ENCODE assay signal across 30 cellular contexts in genomic region chr10:18684953-18685352, GRCh38.
"Had no signal": no experiment of that assay in that cellular context is flagged by ENCODE, and none has a peak within 500 bp of the region (broad histone marks: within the 10 kb centered on the region; RNA-seq: fewer than 3 reads in every experiment).

No MANE protein-coding gene starts in this region.

- H3K4me1 ChIP-seq: adrenal gland, body of pancreas, spleen had no signal

- H3K4me3 ChIP-seq: adrenal gland, body of pancreas, esophagus muscularis mucosa, heart left ventricle, spleen, thoracic aorta had no signal

- H3K27me3 ChIP-seq: adrenal gland, body of pancreas, esophagus muscularis mucosa, foreskin keratinocyte, heart left ventricle had no signal

- H3K4me3 Mint-ChIP-seq: activated naive CD4-positive, alpha-beta T cell treated with anti-CD3 and anti-CD28 coated beads, Interleukin-2, amount 10 ng/mL, durations not matched to agents 7 days and 5 days; immature natural killer cell; mesothelial cell of epicardium; naive B cell; T-helper 17 cell had no signal

- ATAC-seq: body of pancreas, foreskin keratinocyte, heart left ventricle, left colon, right cardiac atrium, T-helper 17 cell had no signal

- FAIRE-seq: colon, kidney, urothelium cell line had no signal

- H3K27ac ChIP-seq: adrenal gland, body of pancreas, esophagus muscularis mucosa, foreskin keratinocyte, heart left ventricle, spleen, thoracic aorta had no signal

- H3K9me3 Mint-ChIP-seq: activated naive CD4-positive, alpha-beta T cell treated with anti-CD3 and anti-CD28 coated beads, Interleukin-2, amount 10 ng/mL, durations not matched to agents 7 days and 5 days; immature natural killer cell; mesothelial cell of epicardium; naive B cell had no signal

- DNase-seq: activated CD4-positive, alpha-beta T cell treated with anti-CD3 and anti-CD28 coated beads, Interleukin-2, amount 50 U/mL, for 1 hour; activated CD4-positive, CD25-positive, alpha-beta regulatory T cell treated with anti-CD3 and anti-CD28 coated beads, Interleukin-2, amount 50 U/mL, for 72 hours; activated effector memory CD4-positive, alpha-beta T cell treated with Interleukin-2 at 50 U/mL for 16 hours; activated naive CD4-positive, alpha-beta T cell treated with anti-CD3 and anti-CD28 coated beads, Interleukin-2, amount 10 ng/mL, durations not matched to agents 7 days and 5 days; activated T-cell treated with anti-CD3 and anti-CD28 coated beads, Interleukin-2, amount 50 U/mL, for 48 hours; adrenal gland; aorta; body of pancreas; dermis blood vessel endothelial cell; effector CD4-positive, alpha-beta T cell; foreskin keratinocyte; heart left ventricle; hypothalamus; immature natural killer cell; kidney; left colon; mammary epithelial cell; naive B cell; nucleus accumbens; right cardiac atrium; spleen; stimulated activated naive CD4-positive, alpha-beta T cell treated with Interleukin-2 at 50 U/mL for 16 hours; T-helper 17 cell; T1000; trophoblast cell had no signal

- H3K4me1 Mint-ChIP-seq: naive B cell, T-helper 17 cell had no signal

- H3K27ac Mint-ChIP-seq: activated naive CD4-positive, alpha-beta T cell treated with anti-CD3 and anti-CD28 coated beads, Interleukin-2, amount 10 ng/mL, durations not matched to agents 7 days and 5 days; mesothelial cell of epicardium; T-helper 17 cell had no signal

- H3K36me3 ChIP-seq: adrenal gland, heart left ventricle, thoracic aorta had no signal

- H3K36me3 Mint-ChIP-seq: naive B cell had no signal

- H3K9me3 ChIP-seq: adrenal gland, body of pancreas, esophagus muscularis mucosa, heart left ventricle, spleen, thoracic aorta had no signal
